In the genomic region with DNA sequence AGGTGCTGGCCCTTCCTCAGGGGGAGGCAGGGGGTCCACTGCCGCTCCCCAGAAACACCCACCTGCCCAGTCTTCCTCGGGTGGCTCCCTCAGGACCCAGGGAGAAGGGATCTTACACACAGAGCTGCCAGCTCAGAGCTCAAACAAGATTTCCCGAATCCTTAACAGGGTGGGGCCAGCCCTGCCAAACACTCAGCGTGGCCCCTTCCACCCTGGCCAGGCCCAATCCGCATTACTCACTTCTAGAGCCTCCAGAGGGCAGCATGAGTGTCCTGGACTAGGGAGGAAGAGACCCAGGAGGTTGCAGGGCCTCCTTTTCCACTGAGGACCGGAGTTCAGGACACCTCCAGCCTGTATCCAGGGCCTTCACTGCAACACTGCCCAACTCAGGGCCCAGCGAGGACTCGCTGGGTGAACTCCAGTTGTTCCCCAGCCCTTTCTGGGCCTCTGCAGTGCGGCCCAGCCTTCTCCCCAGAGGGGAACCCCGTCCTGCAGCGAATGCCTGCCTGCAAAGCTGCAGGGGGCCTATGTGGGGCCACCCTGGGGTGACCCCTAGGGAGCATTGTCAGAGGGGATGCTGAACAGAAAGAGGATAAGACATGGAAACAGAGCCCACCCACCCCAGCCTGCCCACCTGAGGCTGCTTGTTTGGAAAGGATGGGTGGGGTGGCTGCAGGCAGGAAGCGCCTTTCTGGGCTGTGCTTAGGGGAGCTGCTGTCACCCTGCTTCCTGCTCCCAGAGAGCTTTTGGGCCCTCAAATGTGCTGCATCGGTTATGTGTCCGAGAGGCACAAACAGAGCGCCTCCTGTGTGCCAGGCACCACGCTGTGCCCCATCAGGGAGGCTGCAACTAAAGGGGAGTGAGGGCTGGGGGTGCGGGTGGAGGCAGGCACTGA, we compare ENCODE assay signal across 8 cellular contexts. TPM values are rescaled to one million over a fixed set of nuclear protein-coding genes. Genes with fewer than 3 reads are reported as not detected.
DNase-seq lines count a peak whose midpoint lies in the region; ATAC-seq and TF ChIP-seq lines count a peak whose summit lies in the region.

No MANE protein-coding gene starts in this region.

- H3K27me3 ChIP-seq in left lung, result no peaks in the 10 kb centered on the region

- intact Hi-C loops in left lung (cut with DNase I), result loop anchor here (5.0 to 10.0 kb wide), 2 partner anchors 100 to 107 kb away; no protein-coding TSS in a partner anchor

- peak; percentile 48 for DNase-seq in AG10803 (ENCODE audit: low read depth)
- peak; percentile 49 for DNase-seq in HPDE6-E6E7 (ENCODE audit: extremely low spot score)
- DNase-seq in amniotic epithelial cell (ENCODE audit: low read depth), result peak; percentile 47
- peak in 1 of 2 donors; percentile 62 for DNase-seq in left lung
- no peak for DNase-seq in GM13977 (ENCODE audit: low spot score)
- DNase-seq in hippocampal formation (lab: John Stamatoyannopoulos, UW), result no peak

- peak overlapping the region in 1 of 2 donors; percentile 40 for H3K27ac ChIP-seq in left lung

- no peak overlapping the region for H3K4me3 ChIP-seq in AG10803 (ENCODE audit: low read length)
- no peak overlapping the region for H3K4me3 ChIP-seq in left lung

- TF ChIP-seq CTCF in AG10803 (conservative IDR thresholded peaks at IDR 0.05; ENCODE audit: low read length) (peak; percentile 49), left lung (IDR thresholded peaks at IDR 0.05) (no peak), GM13977 (IDR thresholded peaks at IDR 0.05; ENCODE audit: extremely low read depth, insufficient read depth, missing control alignments) (no peak)

- H3K9me3 ChIP-seq in left lung, result no peaks in the 10 kb centered on the region

- H3K36me3 ChIP-seq in left lung, result no peaks in the 10 kb centered on the region

- ATAC-seq in left lung (peak; percentile 81), GM18909 (IDR thresholded peaks at IDR 0.05; ENCODE audit: poor library complexity, unreplicated experiment) (no peak), HG03039 (IDR thresholded peaks at IDR 0.05; ENCODE audit: unreplicated experiment) (no peak)

- in situ Hi-C loops in GM13977 (cut with MboI; ENCODE audit: low pct_unique_long_range_greater_than_20kb, low sequenced_read_pairs, unreplicated experiment), result loop anchor here (25.0 kb wide), 1 partner anchor 362 kb away; no protein-coding TSS in a partner anchor

- peaks cover 4 to 34% of the 10 kb centered on the region in 2 donors for H3K4me1 ChIP-seq in left lung

RNA-seq across cellular contexts. Expression of a gene that starts 43.8 kb away (rescaled TPM):
- total RNA-seq in left lung, result 10 to 100 TPM; 45.4 to 52.5 TPM

RNA-seq across cellular contexts. Expression of a gene that starts 44.4 kb away (rescaled TPM):
- total RNA-seq in left lung, result 10 to 100 TPM; 69.1 to 78.7 TPM

Comparison
In these comparisons a context has a peak if more than half of its experiments do, and no peak if none do; other contexts are left out.
1. DNase-seq: peak in AG10803 (single experiment), HPDE6-E6E7 (single experiment) and amniotic epithelial cell (single experiment); none in GM13977 (single experiment) and hippocampal formation (0 of 2).